8 cellular contexts compared by ENCODE assay signal in genomic region chr19:2503521-2504109, GRCh38. TPM values are rescaled to one million over a fixed set of nuclear protein-coding genes. Genes with fewer than 3 reads are reported as not detected.
A peak's percentile ranks its signal among the peaks of the same experiment; 100 is the strongest.
DNase-seq lines count a peak whose midpoint lies in the region; ATAC-seq and TF ChIP-seq lines count a peak whose summit lies in the region.

No MANE protein-coding gene starts in this region.

- no peaks in the 10 kb centered on the region for H3K27me3 ChIP-seq in CD4-positive, CD25-positive, alpha-beta regulatory T cell (ENCODE audit: control insufficient read depth, insufficient read depth, low read length)

- H3K27me3 Mint-ChIP-seq in CD4-positive, CD25-positive, alpha-beta regulatory T cell = peaks cover 6% of the 10 kb centered on the region
- no peaks in the 10 kb centered on the region for H3K27me3 Mint-ChIP-seq in natural killer cell (ENCODE audit: low read depth in 2 of 2)

- H3K4me1 ChIP-seq in CD4-positive, CD25-positive, alpha-beta regulatory T cell (ENCODE audit: control insufficient read depth, insufficient read depth, low read length, poor library complexity, severe bottlenecking) = peaks cover 29% of the 10 kb centered on the region

- peak overlapping the region; percentile 97 to 99 (median 98) for H3K27ac Mint-ChIP-seq in CD4-positive, CD25-positive, alpha-beta regulatory T cell
- H3K27ac Mint-ChIP-seq in natural killer cell = peak overlapping the region; percentile 82 to 89

- H3K4me3 ChIP-seq in CD4-positive, CD25-positive, alpha-beta regulatory T cell (ENCODE audit: low read depth, low read length) = peak overlapping the region; percentile 41

- peak; percentile 51 to 92 (median 77) for DNase-seq in CD4-positive, CD25-positive, alpha-beta regulatory T cell
- DNase-seq in T follicular helper cell (ENCODE audit: low read depth) (peak; percentile 60), natural killer cell (peak; percentile 47), HuH-7.5 (ENCODE audit: low spot score) (no peak)
- peak; percentile 41 for DNase-seq in activated naive CD8-positive, alpha-beta T cell treated with anti-CD3 and anti-CD28 coated beads, Interleukin-2, amount 50 U/mL, for 16 hours (ENCODE audit: low read depth, low spot score)

- peak overlapping the region; percentile 81 for H3K27ac ChIP-seq in CD4-positive, CD25-positive, alpha-beta regulatory T cell (ENCODE audit: insufficient read depth, low read length, poor library complexity, severe bottlenecking)

- H3K4me3 Mint-ChIP-seq in CD4-positive, CD25-positive, alpha-beta regulatory T cell = peak overlapping the region; percentile 66 to 93 (median 83)
- peak overlapping the region; percentile 60 for H3K4me3 Mint-ChIP-seq in natural killer cell

- TF ChIP-seq CTCF in natural killer cell (IDR thresholded peaks at IDR 0.05) = no peak

- H3K9me3 ChIP-seq in CD4-positive, CD25-positive, alpha-beta regulatory T cell (ENCODE audit: control insufficient read depth in 2 of 2, low read length in 2 of 2) = no peaks in the 10 kb centered on the region

- intact Hi-C loops in natural killer cell (cut with micrococcal nuclease) = no loop called here

- no peaks in the 10 kb centered on the region for H3K36me3 ChIP-seq in CD4-positive, CD25-positive, alpha-beta regulatory T cell (ENCODE audit: control insufficient read depth, insufficient read depth, low read length)

- H3K4me1 Mint-ChIP-seq in CD4-positive, CD25-positive, alpha-beta regulatory T cell = peaks cover 5 to 33% (median 23%) of the 10 kb centered on the region in 4 donors
- peaks cover 0 to 21% of the 10 kb centered on the region in 2 donors for H3K4me1 Mint-ChIP-seq in natural killer cell

- H3K9me3 Mint-ChIP-seq in CD4-positive, CD25-positive, alpha-beta regulatory T cell = no peaks in the 10 kb centered on the region
- H3K9me3 Mint-ChIP-seq in natural killer cell = no peaks in the 10 kb centered on the region

- ATAC-seq in CD4-positive, CD25-positive, alpha-beta regulatory T cell (ENCODE audit: low read depth in 2 of 2) = peak; percentile 89 to 93
- peak; percentile 86 to 91 (median 86) for ATAC-seq in natural killer cell
- ATAC-seq in GM21717 (IDR thresholded peaks at IDR 0.05; ENCODE audit: unreplicated experiment) = no peak
- no peak for ATAC-seq in HG03571 (IDR thresholded peaks at IDR 0.05; ENCODE audit: unreplicated experiment)
- no peak for ATAC-seq in HG03139 (IDR thresholded peaks at IDR 0.05; ENCODE audit: unreplicated experiment)

- H3K36me3 Mint-ChIP-seq in CD4-positive, CD25-positive, alpha-beta regulatory T cell = no peaks in the 10 kb centered on the region
- H3K36me3 Mint-ChIP-seq in natural killer cell = no peaks in the 10 kb centered on the region

RNA-seq across cellular contexts. Expression of gene GADD45B, which starts 27.7 kb away (rescaled TPM):
- 191 TPM for total RNA-seq in CD4-positive, CD25-positive, alpha-beta regulatory T cell
- 10 to 100 TPM; 53.4 to 70.2 (median 63.3) TPM for polyA plus RNA-seq in CD4-positive, CD25-positive, alpha-beta regulatory T cell
- total RNA-seq in natural killer cell = 100 to 1,000 TPM; 198 to 247 (median 212) TPM

RNA-seq across cellular contexts. Expression of gene LMNB2, which starts 46.9 kb away (rescaled TPM):
- 16.0 TPM for total RNA-seq in CD4-positive, CD25-positive, alpha-beta regulatory T cell
- polyA plus RNA-seq in CD4-positive, CD25-positive, alpha-beta regulatory T cell = 1 to 10 TPM; 3.8 to 7.5 (median 4.8) TPM
- 10 to 100 TPM; 12.0 to 23.7 (median 19.3) TPM for total RNA-seq in natural killer cell

Comparison
In these comparisons a context has a peak if more than half of its experiments do, and no peak if none do; other contexts are left out.
1. ATAC-seq: peak in CD4-positive, CD25-positive, alpha-beta regulatory T cell (2 of 2) and natural killer cell (3 of 3); none in GM21717 (single experiment), HG03571 (single experiment) and HG03139 (single experiment).